Comparison of ENCODE assay signal across 17 cellular contexts in the genomic region with DNA sequence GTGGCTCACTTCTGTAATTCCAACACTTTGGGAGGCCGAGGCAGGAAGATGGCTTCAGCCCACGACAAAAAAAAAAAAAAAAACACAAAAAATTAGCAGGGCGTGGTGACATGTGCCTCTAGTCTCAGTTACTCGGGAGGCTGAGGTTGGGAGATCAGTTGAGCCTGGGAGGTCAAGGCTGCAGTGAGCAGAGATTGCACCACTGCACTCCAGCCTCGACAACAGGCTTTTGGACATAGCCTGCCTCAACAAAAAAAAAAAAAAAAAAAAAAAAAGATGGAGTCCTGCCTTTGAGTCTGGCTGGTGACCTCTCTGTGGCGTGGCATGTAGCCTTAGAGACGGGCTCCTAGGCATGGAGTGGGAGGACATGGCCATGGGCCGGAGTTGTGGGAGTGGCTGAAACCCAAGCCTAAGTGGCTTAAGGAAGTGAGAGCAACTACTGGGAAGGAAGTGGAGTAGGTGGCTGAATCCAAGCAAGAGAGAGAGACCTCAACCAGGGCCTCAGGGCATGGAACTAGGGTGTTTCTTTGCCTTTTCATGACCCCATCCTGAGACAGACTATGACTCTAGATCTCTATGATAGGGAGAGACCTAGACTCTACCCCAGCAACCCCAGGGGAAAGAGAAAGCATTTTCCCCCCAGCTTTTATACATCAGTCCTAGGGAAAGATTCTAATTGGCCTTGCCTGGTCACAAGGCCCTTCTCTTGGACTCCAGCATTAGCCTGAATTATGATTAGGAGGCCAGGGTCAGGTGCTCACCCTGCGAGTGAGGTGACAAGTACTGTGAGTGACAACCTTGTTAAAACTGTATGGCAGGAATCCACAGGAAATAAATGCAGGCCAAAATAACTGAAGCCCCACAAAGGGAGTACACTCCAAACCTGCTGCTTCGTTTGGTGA. TPM values are rescaled to one million over a fixed set of nuclear protein-coding genes. Genes with fewer than 3 reads are reported as not detected.
DNase-seq lines count a peak whose midpoint lies in the region; ATAC-seq and TF ChIP-seq lines count a peak whose summit lies in the region.
"Had no signal": no experiment of that assay in that cellular context is flagged by ENCODE, and none has a peak within 500 bp of the region (broad histone marks: within the 10 kb centered on the region; RNA-seq: fewer than 3 reads in every experiment).

No MANE protein-coding gene starts in this region.

- H3K4me3 ChIP-seq in GM23338 (no peak overlapping the region), OCI-LY1 (ENCODE audit: low read depth, low read length, poor library complexity, severe bottlenecking) (no peak overlapping the region), heart right ventricle (no peak overlapping the region), osteoblast (ENCODE audit: insufficient read depth, low read length) (no peak overlapping the region)
- H3K4me3 ChIP-seq: breast epithelium had no signal

- no peaks in the 10 kb centered on the region for H3K27me3 ChIP-seq in GM23338 (ENCODE audit: insufficient read depth)
- no peaks in the 10 kb centered on the region; the same call in 1 of the 2 replicates for H3K27me3 ChIP-seq in OCI-LY1 (ENCODE audit: insufficient read depth, low read length)
- no peaks in the 10 kb centered on the region for H3K27me3 ChIP-seq in heart right ventricle
- H3K27me3 ChIP-seq in osteoblast (ENCODE audit: insufficient read depth, low read length) = no peaks in the 10 kb centered on the region
- H3K27me3 ChIP-seq: breast epithelium had no signal

- TF ChIP-seq CTCF in GM23338 (conservative IDR thresholded peaks at IDR 0.05; ENCODE audit: low read depth in 2 of 2) (no peak), OCI-LY1 (IDR thresholded peaks at IDR 0.05; ENCODE audit: low read length) (no peak), heart right ventricle (IDR thresholded peaks at IDR 0.05) (no peak), osteoblast (IDR thresholded peaks at IDR 0.05; ENCODE audit: extremely low read depth, low read depth, low read length) (no peak)

- intact Hi-C loops in heart right ventricle (cut with DNase I) = no loop called here

- no peak overlapping the region for H3K4me3 Mint-ChIP-seq in GM23338
- no peak overlapping the region for H3K4me3 Mint-ChIP-seq in activated CD4-positive, alpha-beta memory T cell treated with anti-CD3 and anti-CD28 coated beads, Interleukin-2, amount 10 ng/mL, durations not matched to agents 7 days and 5 days
- H3K4me3 Mint-ChIP-seq: naive thymus-derived CD8-positive, alpha-beta T cell; T-helper 2 cell treated with Interferon-gamma antibody and Interleukin-4, amounts not matched to agents 5 μg/mL and 100 μg/mL, for 36 hours had no signal

- H3K4me2 ChIP-seq in GM23338 (no peak overlapping the region), OCI-LY1 (ENCODE audit: low read length) (peak overlapping the region; percentile 6; the same call in 1 of the 2 replicates), osteoblast (ENCODE audit: insufficient read depth, low read length) (no peak overlapping the region)

- H3K36me3 Mint-ChIP-seq in GM23338 (ENCODE audit: low read depth) = no peaks in the 10 kb centered on the region
- H3K36me3 Mint-ChIP-seq in activated CD4-positive, alpha-beta memory T cell treated with anti-CD3 and anti-CD28 coated beads, Interleukin-2, amount 10 ng/mL, durations not matched to agents 7 days and 5 days (ENCODE audit: low read depth) = no peaks in the 10 kb centered on the region
- H3K36me3 Mint-ChIP-seq: activated naive CD4-positive, alpha-beta T cell treated with anti-CD3 and anti-CD28 coated beads, Interleukin-2, amount 50 U/mL, for 72 hours had no signal

- WGBS in heart right ventricle, 2 donors = 79 to 83% methylated on average over 10 of the region's 10 CpGs

- H3K27me3 Mint-ChIP-seq in GM23338 (ENCODE audit: insufficient read depth, low read depth, poor library complexity) = peaks cover 7% of the 10 kb centered on the region
- peaks cover 2% of the 10 kb centered on the region for H3K27me3 Mint-ChIP-seq in activated CD4-positive, alpha-beta memory T cell treated with anti-CD3 and anti-CD28 coated beads, Interleukin-2, amount 10 ng/mL, durations not matched to agents 7 days and 5 days

- no peaks in the 10 kb centered on the region for H3K9me3 Mint-ChIP-seq in GM23338
- no peaks in the 10 kb centered on the region for H3K9me3 Mint-ChIP-seq in activated CD4-positive, alpha-beta memory T cell treated with anti-CD3 and anti-CD28 coated beads, Interleukin-2, amount 10 ng/mL, durations not matched to agents 7 days and 5 days
- H3K9me3 Mint-ChIP-seq: activated naive CD4-positive, alpha-beta T cell treated with anti-CD3 and anti-CD28 coated beads, Interleukin-2, amount 50 U/mL, for 72 hours; naive thymus-derived CD8-positive, alpha-beta T cell; T-helper 2 cell treated with Interferon-gamma antibody and Interleukin-4, amounts not matched to agents 5 μg/mL and 100 μg/mL, for 36 hours had no signal

- ATAC-seq in GM23338 (peak; percentile 34; the same call in 2 of the 3 replicates), heart right ventricle (peak; percentile 36 to 67 (median 45)), GM21515 (IDR thresholded peaks at IDR 0.05; ENCODE audit: unreplicated experiment) (no peak)
- ATAC-seq: activated naive CD4-positive, alpha-beta T cell treated with anti-CD3 and anti-CD28 coated beads, Interleukin-2, amount 50 U/mL, for 72 hours; naive thymus-derived CD8-positive, alpha-beta T cell had no signal

- H3K9me2 ChIP-seq in GM23338 (ENCODE audit: insufficient read depth) (no peaks in the 10 kb centered on the region), OCI-LY1 (ENCODE audit: low read depth, low read length) (no peaks in the 10 kb centered on the region)

- H3K4me1 ChIP-seq in GM23338 (ENCODE audit: insufficient read depth) (no peaks in the 10 kb centered on the region), OCI-LY1 (ENCODE audit: insufficient read depth, low read length, severe bottlenecking) (peaks cover 33% of the 10 kb centered on the region), heart right ventricle (peaks cover 3 to 54% (median 28%) of the 10 kb centered on the region in 9 donors), osteoblast (ENCODE audit: insufficient read depth, low read length) (peaks cover 11% of the 10 kb centered on the region)
- H3K4me1 ChIP-seq: breast epithelium had no signal

- CTCF ChIA-PET in activated CD4-positive, alpha-beta memory T cell treated with anti-CD3 and anti-CD28 coated beads, Interleukin-2, amount 10 ng/mL, durations not matched to agents 7 days and 5 days (lab: Charles Lee) = no interaction called here

- H3K9me3 ChIP-seq in OCI-LY1 (ENCODE audit: low read length) (no peaks in the 10 kb centered on the region), heart right ventricle (no peaks in the 10 kb centered on the region), osteoblast (ENCODE audit: low read depth, low read length) (no peaks in the 10 kb centered on the region)
- H3K9me3 ChIP-seq: breast epithelium had no signal

- H2AFZ ChIP-seq in GM23338 (no peak overlapping the region; the same call in 1 of the 2 replicates), OCI-LY1 (ENCODE audit: low read length) (no peak overlapping the region), osteoblast (ENCODE audit: low read length) (no peak overlapping the region)

- H3K27ac ChIP-seq in GM23338 (ENCODE audit: low read depth) = no peak overlapping the region
- peak overlapping the region; percentile 14 for H3K27ac ChIP-seq in OCI-LY1 (ENCODE audit: low read depth, low read length, poor library complexity, severe bottlenecking)
- no peak overlapping the region for H3K27ac ChIP-seq in heart right ventricle
- no peak overlapping the region for H3K27ac ChIP-seq in osteoblast (ENCODE audit: low read depth, low read length)
- H3K27ac ChIP-seq: breast epithelium had no signal

- H3F3A ChIP-seq in GM23338 (replicated peaks; ENCODE audit: low read depth) (no peaks in the 10 kb centered on the region), OCI-LY1 (ENCODE audit: insufficient read depth, low read length) (no peaks in the 10 kb centered on the region)

- H3K79me2 ChIP-seq in GM23338 (replicated peaks; ENCODE audit: insufficient read depth) (no peaks in the 10 kb centered on the region), OCI-LY1 (ENCODE audit: insufficient read depth, low read length) (no peaks in the 10 kb centered on the region), osteoblast (ENCODE audit: insufficient read depth, low read length) (no peaks in the 10 kb centered on the region)

- POLR2A ChIA-PET in activated CD4-positive, alpha-beta memory T cell treated with anti-CD3 and anti-CD28 coated beads, Interleukin-2, amount 10 ng/mL, durations not matched to agents 7 days and 5 days (lab: Charles Lee) = no interaction called here

- peaks cover 9% of the 10 kb centered on the region; the same call in 2 of the 3 replicates for H3K4me1 Mint-ChIP-seq in GM23338
- H3K4me1 Mint-ChIP-seq in activated CD4-positive, alpha-beta memory T cell treated with anti-CD3 and anti-CD28 coated beads, Interleukin-2, amount 10 ng/mL, durations not matched to agents 7 days and 5 days = no peaks in the 10 kb centered on the region

- H4K20me1 ChIP-seq in GM23338 (replicated peaks; ENCODE audit: insufficient read depth) (no peaks in the 10 kb centered on the region), OCI-LY1 (ENCODE audit: insufficient read depth, low read length) (no peaks in the 10 kb centered on the region), osteoblast (ENCODE audit: insufficient read depth, low read length) (no peaks in the 10 kb centered on the region)

- no peaks in the 10 kb centered on the region for H3K36me3 ChIP-seq in GM23338 (ENCODE audit: insufficient read depth)
- H3K36me3 ChIP-seq in OCI-LY1 (ENCODE audit: insufficient read depth, low read length) = no peaks in the 10 kb centered on the region; the same call in 1 of the 2 replicates
- H3K36me3 ChIP-seq in heart right ventricle = no peaks in the 10 kb centered on the region
- H3K36me3 ChIP-seq in osteoblast (ENCODE audit: insufficient read depth, low read length) = no peaks in the 10 kb centered on the region
- H3K36me3 ChIP-seq: breast epithelium had no signal

- H3K27ac Mint-ChIP-seq in GM23338 = no peak overlapping the region
- H3K27ac Mint-ChIP-seq in activated CD4-positive, alpha-beta memory T cell treated with anti-CD3 and anti-CD28 coated beads, Interleukin-2, amount 10 ng/mL, durations not matched to agents 7 days and 5 days = no peak overlapping the region
- H3K27ac Mint-ChIP-seq: T-helper 2 cell treated with Interferon-gamma antibody and Interleukin-4, amounts not matched to agents 5 μg/mL and 100 μg/mL, for 36 hours had no signal

- H3K9ac ChIP-seq in OCI-LY1 (ENCODE audit: low read length) = no peak overlapping the region

- DNase-seq in GM23338 (ENCODE audit: low spot score) = no peak
- no peak for DNase-seq in heart right ventricle
- peak; percentile 53 for DNase-seq in osteoblast (ENCODE audit: insufficient read length, low spot score, missing footprints)
- no peak for DNase-seq in NCI-H1694 (lab: John Stamatoyannopoulos, UW)
- DNase-seq in GDM1 (lab: John Stamatoyannopoulos, UW) = no peak
- no peak for DNase-seq in activated CD4-positive, alpha-beta memory T cell treated with anti-CD3 and anti-CD28 coated beads, Interleukin-2, amount 10 ng/mL, durations not matched to agents 7 days and 5 days
- DNase-seq: activated CD4-positive, alpha-beta T cell treated with anti-CD3 and anti-CD28 coated beads for 48 hours; AML-193; hypothalamus; naive thymus-derived CD8-positive, alpha-beta T cell; NCI-H2081 treated with DMSO at 0.1 percent for 48 hours; substantia nigra had no signal

RNA-seq across cellular contexts. Expression of a gene that starts 34.2 kb away (rescaled TPM):
- total RNA-seq in GM23338 (2014; rRNA removed; shearing (Covaris generic)) = 0.56 and 0.58 TPM in 2 replicates
- polyA plus RNA-seq in GM23338 (2016; fragmentation: Nextera tagmentation; extraction: Ambion mirVana) (1.0 and 1.1 TPM in 2 replicates), heart right ventricle (10 to 100 TPM; 32.1 to 70.1 TPM)
- total RNA-seq in heart right ventricle (10 to 100 TPM; 33.8 to 48.4 (median 41.2) TPM), osteoblast (8.3 and 8.7 TPM in 2 replicates)
- total RNA-seq in activated CD4-positive, alpha-beta memory T cell treated with anti-CD3 and anti-CD28 coated beads, Interleukin-2, amount 10 ng/mL, durations not matched to agents 7 days and 5 days = 1 to 10 TPM in 1 of 2 experiments, under 1 TPM in 1; 0.55 to 1.4 TPM
